32 cellular contexts compared by ENCODE assay signal in the genomic region with DNA sequence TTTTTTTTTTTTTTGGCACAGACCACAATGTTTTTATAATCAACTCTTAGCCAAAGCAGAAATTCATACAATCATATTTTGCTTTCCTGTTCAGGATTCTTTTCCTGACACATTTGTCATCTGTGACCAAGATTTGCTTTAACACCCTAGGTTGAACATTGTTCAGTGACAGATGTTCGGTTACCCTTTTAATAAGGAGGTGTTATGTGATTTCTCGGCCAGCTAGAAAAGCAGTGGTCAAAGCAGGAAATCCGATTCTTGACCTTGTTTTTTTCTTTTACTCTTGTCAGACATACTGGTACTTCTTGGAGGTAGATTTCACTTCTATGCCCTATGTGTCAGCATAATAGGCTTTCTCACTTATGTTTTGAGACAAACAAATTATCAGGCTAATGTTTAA.
DNase-seq lines count a peak whose midpoint lies in the region; ATAC-seq and TF ChIP-seq lines count a peak whose summit lies in the region.
"Had no signal": no experiment of that assay in that cellular context is flagged by ENCODE, and none has a peak within 500 bp of the region (broad histone marks: within the 10 kb centered on the region; RNA-seq: fewer than 3 reads in every experiment).

No MANE protein-coding gene starts in this region.

- peak overlapping the region; percentile 86 for H2BK20ac ChIP-seq in IMR-90 (ENCODE audit: low read depth, low read length)

- dilution Hi-C loops in IMR-90 (cut with HindIII; ENCODE audit: low sequenced_read_pairs, unreplicated experiment): no loop called here

- H3K27me3 Mint-ChIP-seq in chondrocyte (ENCODE audit: low read depth): no peaks in the 10 kb centered on the region
- H3K27me3 Mint-ChIP-seq: CD8-positive, alpha-beta memory T cell had no signal

- peak overlapping the region; percentile 8; the same call in 2 of the 3 replicates for H2BK15ac ChIP-seq in IMR-90 (ENCODE audit: low read depth, low read length)

- no peak overlapping the region for H3K9ac ChIP-seq in IMR-90 (ENCODE audit: low read depth, low read length)
- H3K9ac ChIP-seq: KMS-11 had no signal

- H3K27me3 ChIP-seq in IMR-90 (ENCODE audit: control insufficient read depth, insufficient read depth, low read length) (no peaks in the 10 kb centered on the region), neuron (ENCODE audit: insufficient read depth, low read length) (no peaks in the 10 kb centered on the region)
- H3K27me3 ChIP-seq: BE2C, colonic mucosa, left lung, neutrophil, tibial artery, vagina had no signal

- peak overlapping the region; percentile 69 for H2BK120ac ChIP-seq in IMR-90 (ENCODE audit: low read depth, low read length)

- peak overlapping the region; percentile 88; the same call in 1 of the 2 replicates for H4K5ac ChIP-seq in IMR-90 (ENCODE audit: low read depth, low read length)

- DNase-seq in IMR-90: no peak
- DNase-seq in chondrocyte (ENCODE audit: low spot score): no peak
- no peak for DNase-seq in UCSD-AML1 (lab: John Stamatoyannopoulos, UW; ENCODE audit: unreplicated experiment)
- DNase-seq in DMS79 (lab: John Stamatoyannopoulos, UW): no peak
- no peak for DNase-seq in omental fat pad (ENCODE audit: low spot score)
- DNase-seq: activated CD4-positive, alpha-beta T cell treated with anti-CD3 and anti-CD28 coated beads for 1 hour; activated CD8-positive, alpha-beta T cell treated with anti-CD3 and anti-CD28 coated beads, Interleukin-2, amount 10 ng/mL, durations not matched to agents 7 days and 5 days; activated naive CD4-positive, alpha-beta T cell treated with anti-CD3 and anti-CD28 coated beads, Interleukin-2, amount 50 U/mL, for 16 hours; amniotic stem cell; BE2C; CD8-positive, alpha-beta memory T cell; colonic mucosa; effector CD8-positive, alpha-beta T cell; erythroblast; GOT3; HFFc6; islet precursor cell; left lung; MV-4-11; NCI-H146; NCI-H748 treated with DMSO at 0.1 percent for 48 hours; stimulated activated CD4-positive, alpha-beta T cell treated with anti-CD3 and anti-CD28 coated beads, Interleukin-15, amount 100 ng/mL, for 24 hours; stimulated activated CD4-positive, alpha-beta T cell treated with anti-CD3 and anti-CD28 coated beads, Interleukin-4, amount 100 ng/mL, for 4 hours; tibial artery had no signal

- H3K36me3 ChIP-seq in IMR-90 (ENCODE audit: control insufficient read depth, insufficient read depth, low read length) (no peaks in the 10 kb centered on the region), neuron (ENCODE audit: insufficient read depth, low read length) (no peaks in the 10 kb centered on the region)
- H3K36me3 ChIP-seq: BE2C, colonic mucosa, left lung, neutrophil, tibial artery, vagina had no signal

- H3K9me3 ChIP-seq in IMR-90 (ENCODE audit: control insufficient read depth, insufficient read depth, low read length): 0 out of 2 replicates have a peak, but pooled peaks cover 1% of the 10 kb centered on the region
- H3K9me3 ChIP-seq in neuron (ENCODE audit: low read length): peaks cover 3% of the 10 kb centered on the region
- H3K9me3 ChIP-seq: BE2C, colonic mucosa, neutrophil, vagina had no signal

- no peaks in the 10 kb centered on the region for H3K36me3 Mint-ChIP-seq in chondrocyte (ENCODE audit: low read depth)
- H3K36me3 Mint-ChIP-seq: CD8-positive, alpha-beta memory T cell had no signal

- H3K9me3 Mint-ChIP-seq in chondrocyte (ENCODE audit: low read depth): peaks cover 8% of the 10 kb centered on the region
- H3K9me3 Mint-ChIP-seq: activated T-helper 17 cell treated with anti-CD3 and anti-CD28 coated beads, Interleukin-2, amount 50 U/mL, for 72 hours; T-helper 2 cell treated with Interferon-gamma antibody and Interleukin-4, amounts not matched to agents 5 μg/mL and 100 μg/mL, for 36 hours had no signal

- H3K14ac ChIP-seq in IMR-90 (replicated peaks; ENCODE audit: low read depth, low read length): no peak overlapping the region

- no peak overlapping the region; the same call in 1 of the 2 replicates for H3K4ac ChIP-seq in IMR-90 (ENCODE audit: low read depth, low read length)

- no peak for TF ChIP-seq RAD21 in IMR-90 (IDR thresholded peaks at IDR 0.05; ENCODE audit: low read length)

- H2AK9ac ChIP-seq in IMR-90 (replicated peaks; ENCODE audit: low read depth, low read length, poor library complexity): no peak overlapping the region

- intact Hi-C loops in IMR-90 (cut with micrococcal nuclease): no loop called here

- H4K8ac ChIP-seq in IMR-90 (ENCODE audit: low read depth in 2 of 2, low read length in 2 of 2): peak overlapping the region; percentile 63 to 68; a peak in 3 of 4 replicates

- peaks cover 36% of the 10 kb centered on the region for H3K4me1 Mint-ChIP-seq in chondrocyte (ENCODE audit: low read depth)
- H3K4me1 Mint-ChIP-seq: activated T-helper 17 cell treated with anti-CD3 and anti-CD28 coated beads, Interleukin-2, amount 50 U/mL, for 72 hours; CD8-positive, alpha-beta memory T cell had no signal

- no peak overlapping the region for H3K4me3 Mint-ChIP-seq in chondrocyte (ENCODE audit: unreplicated experiment)
- H3K4me3 Mint-ChIP-seq: activated CD8-positive, alpha-beta T cell treated with anti-CD3 and anti-CD28 coated beads, Interleukin-2, amount 10 ng/mL, durations not matched to agents 7 days and 5 days; activated T-helper 17 cell treated with anti-CD3 and anti-CD28 coated beads, Interleukin-2, amount 50 U/mL, for 72 hours; CD8-positive, alpha-beta memory T cell; HFFc6; T-helper 2 cell treated with Interferon-gamma antibody and Interleukin-4, amounts not matched to agents 5 μg/mL and 100 μg/mL, for 36 hours had no signal

- H3K23ac ChIP-seq in IMR-90 (ENCODE audit: low read depth, low read length): no peak overlapping the region

- H3K56ac ChIP-seq in IMR-90 (ENCODE audit: extremely low read depth, insufficient read depth, low read length): no peak overlapping the region

- no peaks in the 10 kb centered on the region for H3K79me1 ChIP-seq in IMR-90 (ENCODE audit: low read depth in 1 of 2, low read length in 2 of 2)

- peak overlapping the region; percentile 94 for H3K27ac Mint-ChIP-seq in chondrocyte (ENCODE audit: unreplicated experiment)
- H3K27ac Mint-ChIP-seq: activated CD8-positive, alpha-beta T cell treated with anti-CD3 and anti-CD28 coated beads, Interleukin-2, amount 10 ng/mL, durations not matched to agents 7 days and 5 days; activated T-helper 17 cell treated with anti-CD3 and anti-CD28 coated beads, Interleukin-2, amount 50 U/mL, for 72 hours; CD8-positive, alpha-beta memory T cell; HFFc6; T-helper 2 cell treated with Interferon-gamma antibody and Interleukin-4, amounts not matched to agents 5 μg/mL and 100 μg/mL, for 36 hours had no signal

- BruUV-seq in IMR-90 (replicated peaks; lab: Mats Ljungman, UMichigan): no TSS peak

- ATAC-seq in GM18870 (IDR thresholded peaks at IDR 0.05; ENCODE audit: unreplicated experiment) (peak; percentile 84), IMR-90 (ENCODE audit: low read depth) (no peak), HG02759 (IDR thresholded peaks at IDR 0.05; ENCODE audit: unreplicated experiment) (no peak), omental fat pad (ENCODE audit: low FRiP score) (no peak)
- ATAC-seq: activated CD8-positive, alpha-beta T cell treated with anti-CD3 and anti-CD28 coated beads, Interleukin-2, amount 10 ng/mL, durations not matched to agents 7 days and 5 days; activated T-helper 17 cell treated with anti-CD3 and anti-CD28 coated beads, Interleukin-2, amount 50 U/mL, for 72 hours; left lung had no signal

- no peaks in the 10 kb centered on the region for H3K9me1 ChIP-seq in IMR-90 (ENCODE audit: insufficient read depth, low read length)

- H4K91ac ChIP-seq in IMR-90 (ENCODE audit: insufficient read depth, low read depth, low read length): 0 out of 2 replicates have a peak overlapping the region, but pooled peaks have one; percentile 25

- in situ Hi-C loops in IMR-90 (cut with MboI; ENCODE audit: low sequenced_read_pairs): no loop called here

- H3K4me1 ChIP-seq in IMR-90 (ENCODE audit: control insufficient read depth, insufficient read depth, low read length) (peaks cover 6% of the 10 kb centered on the region; the same call in 1 of the 2 replicates), neuron (ENCODE audit: insufficient read depth, low read length) (peaks cover 12% of the 10 kb centered on the region)
- H3K4me1 ChIP-seq: BE2C, colonic mucosa, left lung had no signal

- H3K4me3 ChIP-seq in IMR-90 (ENCODE audit: insufficient read depth, low read depth, low read length): no peak overlapping the region
- H3K4me3 ChIP-seq in neuron (ENCODE audit: low read length): no peak overlapping the region
- H3K4me3 ChIP-seq: colonic mucosa, left lung, tibial artery, vagina had no signal

- no peak overlapping the region for H3K4me2 ChIP-seq in IMR-90 (ENCODE audit: low read depth, low read length)
- H3K4me2 ChIP-seq: KMS-11 had no signal

- no peak for TF ChIP-seq POLR2A in IMR-90 (IDR thresholded peaks at IDR 0.05; ENCODE audit: low read depth, low read length)

- WGBS in IMR-90 (ENCODE audit: extremely low coverage in 2 of 2, insufficient read length in 1 of 2), 2 experiments: no CpG with 5 or more reads among the region's 3 CpGs

- H2AK5ac ChIP-seq in IMR-90 (ENCODE audit: low read depth, low read length): peak overlapping the region; percentile 48; the same call in 1 of the 2 replicates

- no peak overlapping the region for H3K27ac ChIP-seq in IMR-90 (ENCODE audit: insufficient read depth, low read length)
- H3K27ac ChIP-seq: colonic mucosa, KMS-11, left lung, neutrophil, tibial artery, vagina had no signal

- no peak for TF ChIP-seq CTCF in IMR-90 (conservative IDR thresholded peaks at IDR 0.05; ENCODE audit: low read depth, low read length)
- no peak for TF ChIP-seq CTCF in chondrocyte (IDR thresholded peaks at IDR 0.05)
- no peak for TF ChIP-seq CTCF in omental fat pad (IDR thresholded peaks at IDR 0.05)

- POLR2A ChIA-PET in IMR-90 (lab: Charles Lee; ENCODE audit: unreplicated experiment): no interaction called here

- no peaks in the 10 kb centered on the region for H4K20me1 ChIP-seq in IMR-90 (ENCODE audit: insufficient read depth, low read length)

- peak overlapping the region; percentile 49 for H2BK5ac ChIP-seq in IMR-90 (ENCODE audit: low read depth, low read length, poor library complexity, severe bottlenecking)

- CTCF ChIA-PET in IMR-90 (lab: Yijun Ruan, JAX): interaction anchor here (0.7 kb wide), 1 partner anchor 28 kb away, joined by 4 read pairs; no protein-coding TSS in a partner anchor

- peak overlapping the region; percentile 92; the same call in 1 of the 2 replicates for H3K18ac ChIP-seq in IMR-90 (ENCODE audit: low read depth, low read length)

- H2AFZ ChIP-seq in IMR-90 (replicated peaks; ENCODE audit: low read length, poor library complexity): no peak overlapping the region
- H2AFZ ChIP-seq in neuron (ENCODE audit: low read depth, low read length): peak overlapping the region; percentile 14

TF ChIP-seq in IMR-90, 13 proteins besides CTCF, POLR2A, EP300 and RAD21 (continues in another document):
- no peak for TF ChIP-seq NFE2L2 (IDR thresholded peaks at IDR 0.05; ENCODE audit: low read depth, low read length)
- no peak for TF ChIP-seq BHLHE40 (IDR thresholded peaks at IDR 0.05; ENCODE audit: low read depth, low read length)
- TF ChIP-seq RFX5 (IDR thresholded peaks at IDR 0.05; ENCODE audit: low read depth, low read length): no peak
- TF ChIP-seq CEBPB (IDR thresholded peaks at IDR 0.05; ENCODE audit: low read depth, low read length): no peak
